In the genomic region with DNA sequence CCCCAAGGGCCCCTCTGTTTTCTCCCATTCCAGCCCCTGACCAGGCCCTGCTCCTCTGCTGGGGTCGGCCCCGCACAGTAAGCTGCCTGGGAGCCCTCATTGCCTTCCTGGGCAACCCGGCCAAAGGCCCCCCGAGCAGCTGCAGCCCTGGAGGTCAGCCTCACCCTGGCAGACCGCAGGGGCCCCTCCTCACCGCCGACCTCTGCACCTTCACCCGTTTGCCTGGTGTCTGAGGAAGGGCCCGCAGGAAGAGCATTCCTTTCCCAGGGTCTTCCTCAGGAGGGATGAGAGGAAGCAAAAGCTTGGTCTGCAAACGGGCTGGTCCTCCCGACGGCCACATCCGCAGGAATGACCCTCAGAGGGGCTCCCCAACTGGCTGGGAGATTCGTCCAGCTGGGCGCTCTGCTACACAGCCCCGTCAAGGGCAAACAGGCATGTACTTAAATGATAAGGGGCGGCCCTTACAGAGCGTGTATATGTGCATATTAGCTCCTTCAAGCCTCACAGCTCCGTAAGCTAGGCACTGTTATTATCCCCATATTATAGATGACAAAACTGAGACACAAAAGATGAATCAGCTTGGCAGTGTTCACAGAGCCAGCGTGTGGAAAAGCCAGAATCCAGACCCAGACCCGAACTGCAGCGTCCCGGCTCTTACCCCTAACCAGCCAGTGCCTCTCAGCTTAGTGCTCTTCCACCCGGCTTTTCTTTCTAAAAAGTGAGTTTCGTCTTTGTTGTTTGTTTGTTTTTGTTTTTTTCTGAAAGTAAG, we compare ENCODE assay signal across 11 cellular contexts. TPM values are rescaled to one million over a fixed set of nuclear protein-coding genes. Genes with fewer than 3 reads are reported as not detected.
DNase-seq lines count a peak whose midpoint lies in the region; ATAC-seq lines count a peak whose summit lies in the region.
"Had no signal": no experiment of that assay in that cellular context is flagged by ENCODE, and none has a peak within 500 bp of the region (broad histone marks: within the 10 kb centered on the region; RNA-seq: fewer than 3 reads in every experiment).

No MANE protein-coding gene starts in this region.

- H3K27ac Mint-ChIP-seq in activated CD4-positive, alpha-beta T cell treated with anti-CD3 and anti-CD28 coated beads, Interleukin-2, amount 10 ng/mL, durations not matched to agents 24 days and 14 days: peak overlapping the region; percentile 44
- H3K27ac Mint-ChIP-seq in activated naive CD8-positive, alpha-beta T cell treated with anti-CD3 and anti-CD28 coated beads, Interleukin-2, amount 50 U/mL, for 24 hours: peak overlapping the region; percentile 33
- H3K27ac Mint-ChIP-seq in stimulated activated naive B cell treated with anti-CD40 and anti-IgM and Interleukin-4, amounts not matched to agents 10 μg/mL and 1 μg/mL and 100 μg/mL, for 72 hours: no peak overlapping the region

- intact Hi-C loops in activated CD4-positive, alpha-beta T cell treated with anti-CD3 and anti-CD28 coated beads, Interleukin-2, amount 10 ng/mL, durations not matched to agents 24 days and 14 days (cut with micrococcal nuclease): no loop called here
- intact Hi-C loops in posterior cingulate gyrus (cut with DNase I): no loop called here

- H3K4me1 Mint-ChIP-seq in activated CD4-positive, alpha-beta T cell treated with anti-CD3 and anti-CD28 coated beads, Interleukin-2, amount 10 ng/mL, durations not matched to agents 24 days and 14 days: peaks cover 48% of the 10 kb centered on the region
- H3K4me1 Mint-ChIP-seq in activated naive CD8-positive, alpha-beta T cell treated with anti-CD3 and anti-CD28 coated beads, Interleukin-2, amount 50 U/mL, for 24 hours: peaks cover 48% of the 10 kb centered on the region
- peaks cover 16 to 38% of the 10 kb centered on the region in 2 donors for H3K4me1 Mint-ChIP-seq in stimulated activated naive B cell treated with anti-CD40 and anti-IgM and Interleukin-4, amounts not matched to agents 10 μg/mL and 1 μg/mL and 100 μg/mL, for 72 hours

- H3K9me3 Mint-ChIP-seq in activated CD4-positive, alpha-beta T cell treated with anti-CD3 and anti-CD28 coated beads, Interleukin-2, amount 10 ng/mL, durations not matched to agents 24 days and 14 days: no peaks in the 10 kb centered on the region
- no peaks in the 10 kb centered on the region for H3K9me3 Mint-ChIP-seq in activated naive CD8-positive, alpha-beta T cell treated with anti-CD3 and anti-CD28 coated beads, Interleukin-2, amount 50 U/mL, for 24 hours
- no peaks in the 10 kb centered on the region for H3K9me3 Mint-ChIP-seq in stimulated activated naive B cell treated with anti-CD40 and anti-IgM and Interleukin-4, amounts not matched to agents 10 μg/mL and 1 μg/mL and 100 μg/mL, for 72 hours

- H3K4me3 Mint-ChIP-seq in activated CD4-positive, alpha-beta T cell treated with anti-CD3 and anti-CD28 coated beads, Interleukin-2, amount 10 ng/mL, durations not matched to agents 24 days and 14 days: peak overlapping the region; percentile 73
- H3K4me3 Mint-ChIP-seq in activated naive CD8-positive, alpha-beta T cell treated with anti-CD3 and anti-CD28 coated beads, Interleukin-2, amount 50 U/mL, for 24 hours: peak overlapping the region; percentile 12
- H3K4me3 Mint-ChIP-seq in stimulated activated naive B cell treated with anti-CD40 and anti-IgM and Interleukin-4, amounts not matched to agents 10 μg/mL and 1 μg/mL and 100 μg/mL, for 72 hours: peak overlapping the region; percentile 54 to 65

- peaks cover 20% of the 10 kb centered on the region for H3K27me3 Mint-ChIP-seq in activated CD4-positive, alpha-beta T cell treated with anti-CD3 and anti-CD28 coated beads, Interleukin-2, amount 10 ng/mL, durations not matched to agents 24 days and 14 days
- H3K27me3 Mint-ChIP-seq in activated naive CD8-positive, alpha-beta T cell treated with anti-CD3 and anti-CD28 coated beads, Interleukin-2, amount 50 U/mL, for 24 hours: peaks cover 20% of the 10 kb centered on the region
- H3K27me3 Mint-ChIP-seq in stimulated activated naive B cell treated with anti-CD40 and anti-IgM and Interleukin-4, amounts not matched to agents 10 μg/mL and 1 μg/mL and 100 μg/mL, for 72 hours: peaks cover 35 to 39% of the 10 kb centered on the region in 2 donors

- H3K36me3 Mint-ChIP-seq in activated CD4-positive, alpha-beta T cell treated with anti-CD3 and anti-CD28 coated beads, Interleukin-2, amount 10 ng/mL, durations not matched to agents 24 days and 14 days (ENCODE audit: low read depth): no peaks in the 10 kb centered on the region
- no peaks in the 10 kb centered on the region for H3K36me3 Mint-ChIP-seq in activated naive CD8-positive, alpha-beta T cell treated with anti-CD3 and anti-CD28 coated beads, Interleukin-2, amount 50 U/mL, for 24 hours (ENCODE audit: low read depth)
- no peaks in the 10 kb centered on the region for H3K36me3 Mint-ChIP-seq in stimulated activated naive B cell treated with anti-CD40 and anti-IgM and Interleukin-4, amounts not matched to agents 10 μg/mL and 1 μg/mL and 100 μg/mL, for 72 hours

- ATAC-seq in activated naive CD8-positive, alpha-beta T cell treated with anti-CD3 and anti-CD28 coated beads, Interleukin-2, amount 50 U/mL, for 24 hours: no peak
- no peak for ATAC-seq in stimulated activated naive B cell treated with anti-CD40 and anti-IgM and Interleukin-4, amounts not matched to agents 10 μg/mL and 1 μg/mL and 100 μg/mL, for 72 hours (replicated peaks)
- no peak for ATAC-seq in HG02798 (IDR thresholded peaks at IDR 0.05; ENCODE audit: poor library complexity, unreplicated experiment)

- DNase-seq in activated CD4-positive, alpha-beta T cell treated with anti-CD3 and anti-CD28 coated beads, Interleukin-2, amount 10 ng/mL, durations not matched to agents 24 days and 14 days: no peak
- no peak for DNase-seq in activated CD4-positive, alpha-beta T cell treated with anti-CD3 and anti-CD28 coated beads, Interleukin-2, amount 50 U/mL, for 48 hours
- no peak for DNase-seq in activated naive CD8-positive, alpha-beta T cell treated with anti-CD3 and anti-CD28 coated beads, Interleukin-2, amount 50 U/mL, for 24 hours
- DNase-seq in iPS-NIHi7 (ENCODE audit: extremely low spot score) (peak; percentile 23), inferior parietal cortex (ENCODE audit: extremely low spot score) (no peak), posterior cingulate gyrus (no peak)
- no peak for DNase-seq in stimulated activated naive B cell treated with anti-CD40 and anti-IgM and Interleukin-4, amounts not matched to agents 10 μg/mL and 1 μg/mL and 100 μg/mL, for 72 hours
- DNase-seq: activated CD4-positive, CD25-positive, alpha-beta regulatory T cell treated with anti-CD3 and anti-CD28 coated beads, Interleukin-2, amount 50 U/mL, for 72 hours; dermis blood vessel endothelial cell; lower lobe of right lung had no signal

RNA-seq across cellular contexts. Expression of a gene that starts 52.8 kb away (rescaled TPM):
- 27.1 and 28.7 TPM in 2 replicates for total RNA-seq in activated CD4-positive, alpha-beta T cell treated with anti-CD3 and anti-CD28 coated beads, Interleukin-2, amount 10 ng/mL, durations not matched to agents 24 days and 14 days

RNA-seq across cellular contexts. Expression of a gene that starts 53.1 kb away (rescaled TPM):
- 33.3 and 34.5 TPM in 2 replicates for total RNA-seq in activated CD4-positive, alpha-beta T cell treated with anti-CD3 and anti-CD28 coated beads, Interleukin-2, amount 10 ng/mL, durations not matched to agents 24 days and 14 days

RNA-seq across cellular contexts. Expression of a gene that starts 55.0 kb away (rescaled TPM):
- 59.0 and 59.6 TPM in 2 replicates for total RNA-seq in activated CD4-positive, alpha-beta T cell treated with anti-CD3 and anti-CD28 coated beads, Interleukin-2, amount 10 ng/mL, durations not matched to agents 24 days and 14 days

Comparison
In these comparisons a context has a peak if more than half of its experiments do, and no peak if none do; other contexts are left out.
1. H3K4me3 Mint-ChIP-seq: peak in every context shown above with its lines; median percentile 73 in activated CD4-positive, alpha-beta T cell treated with anti-CD3 and anti-CD28 coated beads, Interleukin-2, amount 10 ng/mL, durations not matched to agents 24 days and 14 days; 60 in stimulated activated naive B cell treated with anti-CD40 and anti-IgM and Interleukin-4, amounts not matched to agents 10 μg/mL and 1 μg/mL and 100 μg/mL, for 72 hours; 12 in activated naive CD8-positive, alpha-beta T cell treated with anti-CD3 and anti-CD28 coated beads, Interleukin-2, amount 50 U/mL, for 24 hours.